In the genomic region with DNA sequence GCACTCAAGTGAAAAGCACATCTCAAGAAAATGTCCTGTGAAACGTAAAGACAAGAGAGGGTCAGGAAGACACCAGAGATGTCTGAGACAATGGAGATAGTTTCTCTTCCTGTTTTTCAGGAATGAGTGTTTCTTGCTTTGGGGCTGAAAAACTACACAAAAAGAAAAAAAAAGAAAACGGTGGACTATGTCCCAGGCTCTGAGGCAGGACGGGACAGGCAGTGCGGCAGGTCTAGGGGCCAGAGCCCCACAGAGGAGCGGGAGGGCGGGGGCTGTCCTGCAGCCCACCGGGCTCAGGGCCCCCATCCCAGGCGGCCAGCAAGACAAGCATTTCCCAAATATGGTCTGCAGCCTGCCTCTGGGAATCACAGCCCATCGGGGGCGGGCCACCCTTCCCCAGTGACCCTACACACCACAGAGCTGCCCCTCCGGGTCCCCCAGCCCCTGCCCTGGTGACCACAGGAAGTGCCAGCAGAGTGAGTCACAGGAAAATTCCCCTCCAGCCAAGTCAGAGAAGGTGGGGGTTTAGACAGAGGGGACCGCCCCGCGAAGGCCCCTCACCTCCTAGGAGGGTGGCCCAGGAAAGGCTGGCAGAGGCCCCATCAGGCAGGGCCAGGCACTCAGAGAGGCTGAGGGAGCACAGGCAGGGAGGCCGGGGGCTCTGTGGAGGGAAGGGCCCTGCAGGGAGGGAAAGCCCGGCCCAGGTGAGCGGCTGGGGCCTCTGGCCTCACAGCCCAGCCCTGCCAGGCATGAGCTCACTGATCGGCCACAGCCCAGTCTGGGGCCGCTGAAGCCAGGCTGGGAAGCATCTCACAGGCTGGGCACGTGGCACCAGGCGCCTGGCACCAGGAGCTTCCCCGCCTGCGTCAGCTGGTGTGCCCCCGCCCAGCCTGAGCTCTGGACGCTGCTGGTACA, we compare ENCODE assay signal across 8 cellular contexts. TPM values are rescaled to one million over a fixed set of nuclear protein-coding genes. Genes with fewer than 3 reads are reported as not detected.
DNase-seq lines count a peak whose midpoint lies in the region; ATAC-seq lines count a peak whose summit lies in the region.

No MANE protein-coding gene starts in this region.

- H3K27ac ChIP-seq in CD4-positive, CD25-positive, alpha-beta regulatory T cell (ENCODE audit: insufficient read depth, low read length, poor library complexity, severe bottlenecking) = no peak overlapping the region

- no peak overlapping the region for H3K4me3 ChIP-seq in CD4-positive, CD25-positive, alpha-beta regulatory T cell (ENCODE audit: low read depth, low read length)

- no peak overlapping the region for H3K4me3 Mint-ChIP-seq in CD4-positive, CD25-positive, alpha-beta regulatory T cell

- no peak for DNase-seq in CD4-positive, CD25-positive, alpha-beta regulatory T cell
- peak in 56 of 58 donors; percentile 52 to 99 (median 91) for DNase-seq in anterior cingulate cortex (lab: John Stamatoyannopoulos, UW)
- DNase-seq in left ventricle myocardium superior = peak; percentile 90
- peak; percentile 97 for DNase-seq in putamen (ENCODE audit: low spot score)
- no peak for DNase-seq in NCI-H2107 treated with DMSO at 0.1 percent for 48 hours (lab: John Stamatoyannopoulos, UW; ENCODE audit: unreplicated experiment)
- DNase-seq in NCI-H187 treated with DMSO at 0.1 percent for 48 hours (lab: John Stamatoyannopoulos, UW) = no peak

- peak overlapping the region in 2 of 3 donors; percentile 11 to 87 for H3K27ac Mint-ChIP-seq in CD4-positive, CD25-positive, alpha-beta regulatory T cell

- no peaks in the 10 kb centered on the region for H3K36me3 Mint-ChIP-seq in CD4-positive, CD25-positive, alpha-beta regulatory T cell

- no peaks in the 10 kb centered on the region for H3K9me3 Mint-ChIP-seq in CD4-positive, CD25-positive, alpha-beta regulatory T cell

- H3K27me3 Mint-ChIP-seq in CD4-positive, CD25-positive, alpha-beta regulatory T cell = peaks cover 28% of the 10 kb centered on the region

- peaks cover 0 to 6% (median 2%) of the 10 kb centered on the region in 4 donors for H3K4me1 Mint-ChIP-seq in CD4-positive, CD25-positive, alpha-beta regulatory T cell

- no peak for ATAC-seq in CD4-positive, CD25-positive, alpha-beta regulatory T cell (ENCODE audit: low read depth in 2 of 2)
- ATAC-seq in HG03095 (IDR thresholded peaks at IDR 0.05; ENCODE audit: unreplicated experiment) (peak; percentile 47), left ventricle myocardium superior (peak; percentile 77), HG03108 (IDR thresholded peaks at IDR 0.05; ENCODE audit: unreplicated experiment) (no peak)

- no peaks in the 10 kb centered on the region for H3K9me3 ChIP-seq in CD4-positive, CD25-positive, alpha-beta regulatory T cell (ENCODE audit: control insufficient read depth in 2 of 2, low read length in 2 of 2)

- H3K4me1 ChIP-seq in CD4-positive, CD25-positive, alpha-beta regulatory T cell (ENCODE audit: control insufficient read depth, insufficient read depth, low read length, poor library complexity, severe bottlenecking) = peaks cover under 1% of the 10 kb centered on the region

- no peaks in the 10 kb centered on the region for H3K36me3 ChIP-seq in CD4-positive, CD25-positive, alpha-beta regulatory T cell (ENCODE audit: control insufficient read depth, insufficient read depth, low read length)

- intact Hi-C loops in left ventricle myocardium superior (cut with micrococcal nuclease) = no loop called here

- no peaks in the 10 kb centered on the region for H3K27me3 ChIP-seq in CD4-positive, CD25-positive, alpha-beta regulatory T cell (ENCODE audit: control insufficient read depth, insufficient read depth, low read length)

RNA-seq across cellular contexts. Expression of a gene that starts 6.3 kb away (rescaled TPM):
- total RNA-seq in CD4-positive, CD25-positive, alpha-beta regulatory T cell = 0.44 TPM
- polyA plus RNA-seq in CD4-positive, CD25-positive, alpha-beta regulatory T cell = under 1 TPM in 2 of 4 donors, not detected in 2; 0.27 to 0.38 TPM
- 82.9 TPM for total RNA-seq in left ventricle myocardium superior

RNA-seq across cellular contexts. Expression of a gene that starts 26.3 kb away (rescaled TPM):
- total RNA-seq in CD4-positive, CD25-positive, alpha-beta regulatory T cell = not detected
- polyA plus RNA-seq in CD4-positive, CD25-positive, alpha-beta regulatory T cell = not detected
- not detected for total RNA-seq in left ventricle myocardium superior

RNA-seq across cellular contexts. Expression of a gene that starts 38.1 kb away (rescaled TPM):
- not detected for total RNA-seq in CD4-positive, CD25-positive, alpha-beta regulatory T cell
- not detected for polyA plus RNA-seq in CD4-positive, CD25-positive, alpha-beta regulatory T cell
- total RNA-seq in left ventricle myocardium superior = not detected

Comparison
In these comparisons a context has a peak if more than half of its experiments do, and no peak if none do; other contexts are left out.
1. ATAC-seq: peak in HG03095 (single experiment) and left ventricle myocardium superior (single experiment); none in CD4-positive, CD25-positive, alpha-beta regulatory T cell (0 of 2) and HG03108 (single experiment).
2. DNase-seq: peak in anterior cingulate cortex (56 of 58), left ventricle myocardium superior (single experiment) and putamen (single experiment); none in CD4-positive, CD25-positive, alpha-beta regulatory T cell (0 of 3), NCI-H2107 treated with DMSO at 0.1 percent for 48 hours (single experiment) and NCI-H187 treated with DMSO at 0.1 percent for 48 hours (single experiment).
3. RNA of a gene that starts 6.3 kb away (total RNA-seq): 82.9 TPM in left ventricle myocardium superior (single experiment); 0.44 TPM in CD4-positive, CD25-positive, alpha-beta regulatory T cell (single experiment); every median in the first group is over 10 times any median in the second.